Comparison of ENCODE assay signal across 8 cellular contexts in genomic region chr2:104733544-104733943, GRCh38.
DNase-seq lines count a peak whose midpoint lies in the region; ATAC-seq, FAIRE-seq and TF ChIP-seq lines count a peak whose summit lies in the region.

No MANE protein-coding gene starts in this region.

- H3K4me1 ChIP-seq in ascending aorta, result no peaks in the 10 kb centered on the region

- H3K27ac ChIP-seq in ascending aorta, result no peak overlapping the region

- TF ChIP-seq CTCF in ascending aorta (IDR thresholded peaks at IDR 0.05), result no peak

- FAIRE-seq in RCC 7860 (lab: Jason Lieb, UNC), result no peak

- H3K9me3 ChIP-seq in ascending aorta, result no peaks in the 10 kb centered on the region

- peak; percentile 25 for DNase-seq in D341Med (ENCODE audit: low spot score)
- peak; percentile 27 for DNase-seq in RCC 7860 (ENCODE audit: low spot score)
- no peak for DNase-seq in left lobe of liver (ENCODE audit: low spot score)
- DNase-seq in ascending aorta (ENCODE audit: low spot score in 2 of 2), result no peak
- DNase-seq in NCI-H1694 (lab: John Stamatoyannopoulos, UW), result no peak

- H3K27me3 ChIP-seq in ascending aorta, result no peaks in the 10 kb centered on the region

- no peak overlapping the region for H3K4me3 ChIP-seq in ascending aorta

- peak; percentile 82 for ATAC-seq in GM18858 (IDR thresholded peaks at IDR 0.05; ENCODE audit: unreplicated experiment)
- peak; percentile 84 for ATAC-seq in HG02884 (IDR thresholded peaks at IDR 0.05; ENCODE audit: unreplicated experiment)
- peak; percentile 86 for ATAC-seq in left lobe of liver
- no peak for ATAC-seq in activated CD4-positive, CD25-positive, alpha-beta regulatory T cell treated with anti-CD3 and anti-CD28 coated beads, Interleukin-2, amount 50 U/mL, for 24 hours

- no peaks in the 10 kb centered on the region for H3K36me3 ChIP-seq in ascending aorta

- intact Hi-C loops in ascending aorta (cut with DNase I), result no loop called here

Comparison
In these comparisons a context has a peak if more than half of its experiments do, and no peak if none do; other contexts are left out.
1. DNase-seq: peak in D341Med (single experiment) and RCC 7860 (single experiment); none in left lobe of liver (single experiment), ascending aorta (0 of 2) and NCI-H1694 (single experiment).
2. ATAC-seq: peak in GM18858 (single experiment), HG02884 (single experiment) and left lobe of liver (single experiment); none in activated CD4-positive, CD25-positive, alpha-beta regulatory T cell treated with anti-CD3 and anti-CD28 coated beads, Interleukin-2, amount 50 U/mL, for 24 hours (0 of 2).